Comparison of ENCODE assay signal across 8 cellular contexts in genomic region chr7:128530121-128530854, GRCh38. TPM values are rescaled to one million over a fixed set of nuclear protein-coding genes. Genes with fewer than 3 reads are reported as not detected.
DNase-seq lines count a peak whose midpoint lies in the region; ATAC-seq and TF ChIP-seq lines count a peak whose summit lies in the region.
"Not testable (repeated sequence)": the region's sequence is repeated elsewhere in the genome, so short reads cannot be mapped to it uniquely, and the experiment has no call there.

No MANE protein-coding gene starts in this region.

- H3K27ac ChIP-seq in BLaER1 treated with 17β-estradiol and CSF1 and Interleukin-3, amounts not matched to agents 10 nM and 100 nM: peak overlapping the region; percentile 97 to 99 (median 98)
- H3K27ac ChIP-seq in PC-9: not testable (repeated sequence)

- peaks cover 32% of the 10 kb centered on the region for H3K36me3 Mint-ChIP-seq in activated T-helper 17 cell treated with anti-CD3 and anti-CD28 coated beads, Interleukin-2, amount 50 U/mL, for 72 hours (ENCODE audit: low read depth)

- DNase-seq in PC-9 (peak in 1 of 2 experiments; percentile 42), mucosa of descending colon (peak; percentile 37 to 72 (median 47))
- not testable (repeated sequence) for DNase-seq in epithelial cell of proximal tubule (ENCODE audit: low read depth)
- peak; percentile 6 for DNase-seq in stimulated activated CD8-positive, alpha-beta memory T cell treated with anti-CD3 and anti-CD28 coated beads, Interleukin-12 subunit alpha, Interleukin-12 subunit beta, amount 100 ng/mL, for 1 hour (ENCODE audit: low read depth)

- BruUV-seq in PC-9 (replicated peaks; lab: Mats Ljungman, UMichigan): not testable (repeated sequence)

- H3K9me3 Mint-ChIP-seq in activated T-helper 17 cell treated with anti-CD3 and anti-CD28 coated beads, Interleukin-2, amount 50 U/mL, for 72 hours: not testable (repeated sequence)

- peak overlapping the region; percentile 85 for H3K27ac Mint-ChIP-seq in activated T-helper 17 cell treated with anti-CD3 and anti-CD28 coated beads, Interleukin-2, amount 50 U/mL, for 72 hours

- H3K4me3 Mint-ChIP-seq in activated T-helper 17 cell treated with anti-CD3 and anti-CD28 coated beads, Interleukin-2, amount 50 U/mL, for 72 hours: peak overlapping the region; percentile 78

- H3F3A ChIP-seq in PC-9 (ENCODE audit: insufficient read depth, low read depth): not testable (repeated sequence)

- H3K27me3 Mint-ChIP-seq in activated T-helper 17 cell treated with anti-CD3 and anti-CD28 coated beads, Interleukin-2, amount 50 U/mL, for 72 hours: not testable (repeated sequence)

- not testable (repeated sequence) for TF ChIP-seq CTCF in PC-9 (conservative IDR thresholded peaks at IDR 0.05); epithelial cell of proximal tubule (conservative IDR thresholded peaks at IDR 0.05; ENCODE audit: low read depth, low read length); mucosa of descending colon (IDR thresholded peaks at IDR 0.05)

- H3K9me3 ChIP-seq in BLaER1 treated with 17β-estradiol and CSF1 and Interleukin-3, amounts not matched to agents 10 nM and 100 nM (replicated peaks in 1 of 11); PC-9 (ENCODE audit: insufficient read depth, low read depth); mucosa of descending colon: not testable (repeated sequence)

- intact Hi-C loops in PC-9 (cut with micrococcal nuclease; ENCODE audit: unreplicated experiment); mucosa of descending colon (cut with DNase I, micrococcal nuclease): not testable (repeated sequence)

- H3K9ac ChIP-seq in BLaER1 treated with 17β-estradiol and CSF1 and Interleukin-3, amounts not matched to agents 10 nM and 100 nM: peak overlapping the region; percentile 97 to 99 (median 98)

- ATAC-seq in GM19397 (IDR thresholded peaks at IDR 0.05; ENCODE audit: unreplicated experiment) (peak; percentile 14), HG03108 (IDR thresholded peaks at IDR 0.05; ENCODE audit: unreplicated experiment) (peak; percentile 14), mucosa of descending colon (peak; percentile 26)
- peak; percentile 12 for ATAC-seq in activated T-helper 17 cell treated with anti-CD3 and anti-CD28 coated beads, Interleukin-2, amount 50 U/mL, for 72 hours (replicated peaks)

- peaks cover 21 to 54% (median 45%) of the 10 kb centered on the region in 10 experiments for H3K4me1 ChIP-seq in BLaER1 treated with 17β-estradiol and CSF1 and Interleukin-3, amounts not matched to agents 10 nM and 100 nM
- peaks cover 11% of the 10 kb centered on the region for H3K4me1 ChIP-seq in PC-9 (replicated peaks; ENCODE audit: insufficient read depth)
- peaks cover 13% of the 10 kb centered on the region for H3K4me1 ChIP-seq in mucosa of descending colon (ENCODE audit: low read depth)

- H3K4me2 ChIP-seq in BLaER1 treated with 17β-estradiol and CSF1 and Interleukin-3, amounts not matched to agents 10 nM and 100 nM: peak overlapping the region; percentile 87 to 95 (median 90)
- peak overlapping the region; percentile 75 for H3K4me2 ChIP-seq in PC-9

- CTCF ChIA-PET in PC-9 (lab: Charles Lee): not testable (repeated sequence)

- H2AFZ ChIP-seq in PC-9: not testable (repeated sequence)

- peaks cover 2 to 20% (median 17%) of the 10 kb centered on the region in 11 experiments; a peak in 17 of 22 replicates for H3K36me3 ChIP-seq in BLaER1 treated with 17β-estradiol and CSF1 and Interleukin-3, amounts not matched to agents 10 nM and 100 nM
- H3K36me3 ChIP-seq in PC-9 (ENCODE audit: low read depth); mucosa of descending colon (ENCODE audit: low read depth): not testable (repeated sequence)

- peak overlapping the region; percentile 70 to 85 (median 80) for H3K4me3 ChIP-seq in BLaER1 treated with 17β-estradiol and CSF1 and Interleukin-3, amounts not matched to agents 10 nM and 100 nM
- H3K4me3 ChIP-seq in PC-9 (peak overlapping the region; percentile 64; the same call in 1 of the 2 replicates), epithelial cell of proximal tubule (ENCODE audit: low read depth, low read length) (peak overlapping the region; percentile 81), mucosa of descending colon (peak overlapping the region; percentile 78)

- POLR2A ChIA-PET in PC-9 (lab: Charles Lee; ENCODE audit: unreplicated experiment): not testable (repeated sequence)

- peaks cover 19% of the 10 kb centered on the region for H3K4me1 Mint-ChIP-seq in activated T-helper 17 cell treated with anti-CD3 and anti-CD28 coated beads, Interleukin-2, amount 50 U/mL, for 72 hours

- peaks cover 34% of the 10 kb centered on the region for H3K79me2 ChIP-seq in PC-9 (ENCODE audit: low read depth)

- peaks cover 8 to 26% (median 21%) of the 10 kb centered on the region in 11 experiments; a peak in 16 of 22 replicates for H4K20me1 ChIP-seq in BLaER1 treated with 17β-estradiol and CSF1 and Interleukin-3, amounts not matched to agents 10 nM and 100 nM
- H4K20me1 ChIP-seq in PC-9 (ENCODE audit: insufficient read depth): not testable (repeated sequence)

- H3K9me2 ChIP-seq in PC-9 (ENCODE audit: insufficient read depth): not testable (repeated sequence)

- not testable (repeated sequence) for H3K27me3 ChIP-seq in BLaER1 treated with 17β-estradiol and CSF1 and Interleukin-3, amounts not matched to agents 10 nM and 100 nM; PC-9 (ENCODE audit: insufficient read depth, low read depth)

RNA-seq across cellular contexts. Expression of gene METTL2B, which starts 53.7 kb away (rescaled TPM):
- total RNA-seq in PC-9 (2021): 39.2 and 41.9 TPM in 2 replicates
- total RNA-seq in activated T-helper 17 cell treated with anti-CD3 and anti-CD28 coated beads, Interleukin-2, amount 50 U/mL, for 72 hours: 10 to 100 TPM; 29.5 to 49.5 TPM
- 39.6 and 39.9 TPM in 2 replicates for total RNA-seq in epithelial cell of proximal tubule
- total RNA-seq in mucosa of descending colon: 10 to 100 TPM; 24.1 to 29.4 (median 28.4) TPM
